ENCODE assay signal across 23 cellular contexts in the genomic region with DNA sequence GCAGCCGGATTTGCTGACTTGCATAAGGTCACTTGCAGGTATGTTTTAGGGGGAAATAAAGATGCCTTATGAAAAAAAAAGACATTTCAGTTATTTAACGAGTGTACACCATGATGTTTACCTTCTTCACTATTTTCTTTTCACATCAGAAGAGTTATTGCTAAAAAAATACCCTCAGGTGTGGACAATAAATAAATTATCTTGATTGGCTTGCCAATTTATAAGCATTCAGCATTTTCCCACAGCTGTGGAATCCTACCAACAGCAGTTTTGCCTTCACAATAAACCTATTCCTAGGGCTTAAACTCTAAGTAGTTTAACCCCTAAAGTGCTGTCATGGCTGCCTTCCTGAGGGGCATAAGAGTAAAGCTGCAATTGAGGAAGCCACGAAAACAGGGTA.
"Had no signal": no experiment of that assay in that cellular context is flagged by ENCODE, and none has a peak within 500 bp of the region (broad histone marks: within the 10 kb centered on the region; RNA-seq: fewer than 3 reads in every experiment).

No MANE protein-coding gene starts in this region.

- H3K36me3 ChIP-seq: MG63, SJSA1 had no signal

- H3K36me3 Mint-ChIP-seq: IgD-negative memory B cell had no signal

- H3K4me1 ChIP-seq: SJSA1 had no signal

- H3K27ac ChIP-seq: HL-60, SJSA1, SK-N-MC had no signal

- H3K9me3 Mint-ChIP-seq: IgD-negative memory B cell had no signal

- H3K27me3 ChIP-seq: MG63, SJSA1 had no signal

- DNase-seq: KBM-7, MG63, NCI-H1092, NCI-H1105 treated with DMSO at 0.1 percent for 48 hours, NCI-H1417 treated with DMSO at 0.1 percent for 48 hours, NCI-H146, NCI-H1694 treated with DMSO at 0.1 percent for 48 hours, NCI-H2029, NCI-H2081 treated with DMSO at 0.1 percent for 48 hours, NCI-H2171, NCI-H226, NCI-H446, NCI-H510A, NCI-H524 treated with DMSO at 0.1 percent for 48 hours, Right ventricle myocardium superior, RPMI8226, SIG-M5 had no signal

- H3K4me1 Mint-ChIP-seq: IgD-negative memory B cell had no signal

- H3K27ac Mint-ChIP-seq: IgD-negative memory B cell had no signal

- H3K4me3 Mint-ChIP-seq: IgD-negative memory B cell had no signal

- H3K4me3 ChIP-seq: MG63, SJSA1, SK-N-MC had no signal

- H3K9me3 ChIP-seq: MG63, SJSA1 had no signal

- FAIRE-seq: HTR-8/SVneo, RCC 7860 had no signal
